ENCODE assay signal across 17 cellular contexts in the genomic region with DNA sequence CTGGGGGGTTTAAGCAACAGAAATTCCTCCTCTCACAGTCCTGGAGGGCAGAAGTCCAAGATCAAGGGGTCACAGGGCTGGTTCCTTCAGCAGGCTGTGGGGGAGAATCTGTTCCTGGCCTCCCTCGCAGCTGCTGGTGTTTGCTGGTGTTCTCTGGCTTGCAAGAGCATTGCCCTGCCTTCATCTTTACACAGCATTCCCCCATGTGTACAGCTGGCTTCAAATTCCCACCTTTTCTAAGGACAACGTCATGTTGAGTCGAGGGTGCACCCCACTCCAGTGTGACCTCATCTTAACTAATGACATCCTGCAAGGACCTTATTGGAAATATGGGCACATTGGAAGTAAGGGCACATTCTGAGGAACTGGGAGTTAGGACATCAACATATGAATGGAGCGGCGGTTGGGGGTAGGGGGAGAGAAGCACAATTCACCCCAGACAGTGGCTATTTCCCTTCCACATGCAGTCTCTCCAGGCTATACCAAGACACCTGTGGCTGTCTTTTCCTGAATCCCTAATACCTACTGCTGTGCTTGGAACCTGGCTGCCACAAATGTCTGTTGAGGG.
DNase-seq lines count a peak whose midpoint lies in the region; ATAC-seq and TF ChIP-seq lines count a peak whose summit lies in the region.
"Had no signal": no experiment of that assay in that cellular context is flagged by ENCODE, and none has a peak within 500 bp of the region (broad histone marks: within the 10 kb centered on the region; RNA-seq: fewer than 3 reads in every experiment).

No MANE protein-coding gene starts in this region.

- H3K9ac ChIP-seq in BLaER1 treated with 17β-estradiol and CSF1 and Interleukin-3, amounts not matched to agents 10 nM and 100 nM, result no peak overlapping the region
- peak overlapping the region; percentile 74 for H3K9ac ChIP-seq in HUES6 (ENCODE audit: low read length)

- peaks cover 0 to 19% of the 10 kb centered on the region in 2 donors for H3K36me3 Mint-ChIP-seq in naive B cell

- CTCF ChIA-PET in A673 (lab: Charles Lee), result no interaction called here

- H3K4me3 Mint-ChIP-seq in naive B cell, result peak overlapping the region in 1 of 8 donors; percentile 10
- H3K4me3 Mint-ChIP-seq: neural crest cell; stimulated activated naive CD8-positive, alpha-beta T cell treated with anti-CD3 and anti-CD28 coated beads, Interleukin-15, Interleukin-2, amounts not matched to agents 100 ng/mL and 50 ng/mL, for 24 hours had no signal

- DNase-seq in left ventricle myocardium inferior (no peak), naive B cell (no peak), cerebellar nuclear complex (lab: John Stamatoyannopoulos, UW) (no peak), A673 (ENCODE audit: low spot score) (no peak), NCI-H1105 (lab: John Stamatoyannopoulos, UW) (no peak)
- DNase-seq: activated CD4-positive, CD25-positive, alpha-beta regulatory T cell treated with anti-CD3 and anti-CD28 coated beads, Interleukin-2, amount 50 U/mL, for 72 hours; amygdala; mammary epithelial cell; MG63; NCI-H187; NK-92 treated with Interleukin-12 subunit alpha and Interleukin-12 subunit beta, amount 100 ng/mL, for 24 hours had no signal

- peaks cover 20 to 37% (median 26%) of the 10 kb centered on the region in 10 experiments for H3K4me1 ChIP-seq in BLaER1 treated with 17β-estradiol and CSF1 and Interleukin-3, amounts not matched to agents 10 nM and 100 nM
- H3K4me1 ChIP-seq in HUES6 (ENCODE audit: control insufficient read depth, insufficient read depth, low read length), result peaks cover 63% of the 10 kb centered on the region
- H3K4me1 ChIP-seq in left ventricle myocardium inferior, result peaks cover 55% of the 10 kb centered on the region
- no peaks in the 10 kb centered on the region for H3K4me1 ChIP-seq in A673 (ENCODE audit: insufficient read depth, low read length, poor library complexity, severe bottlenecking)

- H4K20me1 ChIP-seq in BLaER1 treated with 17β-estradiol and CSF1 and Interleukin-3, amounts not matched to agents 10 nM and 100 nM, result peaks cover 15 to 67% (median 37%) of the 10 kb centered on the region in 11 experiments; a peak in 14 of 22 replicates

- H3K27ac Mint-ChIP-seq in naive B cell, result peak overlapping the region in 4 of 6 donors; percentile 37 to 79 (median 68)

- peak overlapping the region in 1 of 11 experiments; percentile 2; a peak in 1 of 22 replicates for H3K27ac ChIP-seq in BLaER1 treated with 17β-estradiol and CSF1 and Interleukin-3, amounts not matched to agents 10 nM and 100 nM
- peak overlapping the region; percentile 88 for H3K27ac ChIP-seq in HUES6 (ENCODE audit: low read depth, low read length)
- H3K27ac ChIP-seq in left ventricle myocardium inferior (replicated peaks), result peak overlapping the region; percentile 66
- no peak overlapping the region for H3K27ac ChIP-seq in A673 (ENCODE audit: low read depth, low read length, poor library complexity, severe bottlenecking)

- peaks cover 0 to 40% (median 27%) of the 10 kb centered on the region in 11 experiments; a peak in 15 of 22 replicates for H3K36me3 ChIP-seq in BLaER1 treated with 17β-estradiol and CSF1 and Interleukin-3, amounts not matched to agents 10 nM and 100 nM
- peaks cover 12% of the 10 kb centered on the region for H3K36me3 ChIP-seq in HUES6 (ENCODE audit: control insufficient read depth, insufficient read depth, low read length)
- peaks cover 4% of the 10 kb centered on the region for H3K36me3 ChIP-seq in left ventricle myocardium inferior
- no peaks in the 10 kb centered on the region for H3K36me3 ChIP-seq in A673 (ENCODE audit: insufficient read depth, low read length, poor library complexity, severe bottlenecking)
- H3K36me3 ChIP-seq: MG63 had no signal

- no peak for TF ChIP-seq CTCF in left ventricle myocardium inferior (IDR thresholded peaks at IDR 0.05; ENCODE audit: borderline replicate concordance)
- TF ChIP-seq CTCF in A673 (conservative IDR thresholded peaks at IDR 0.05; ENCODE audit: low read depth, low read length), result no peak

- H3K4me2 ChIP-seq in BLaER1 treated with 17β-estradiol and CSF1 and Interleukin-3, amounts not matched to agents 10 nM and 100 nM, result peak overlapping the region in 6 of 11 experiments; percentile 4 to 55 (median 14); a peak in 5 of 22 replicates

- H3K27me3 ChIP-seq in BLaER1 treated with 17β-estradiol and CSF1 and Interleukin-3, amounts not matched to agents 10 nM and 100 nM, result no peaks in the 10 kb centered on the region
- no peaks in the 10 kb centered on the region for H3K27me3 ChIP-seq in HUES6 (ENCODE audit: control insufficient read depth, insufficient read depth, low read length)
- no peaks in the 10 kb centered on the region for H3K27me3 ChIP-seq in left ventricle myocardium inferior (ENCODE audit: low read depth)
- H3K27me3 ChIP-seq in A673 (replicated peaks; ENCODE audit: insufficient read depth, low read depth, low read length, poor library complexity), result no peaks in the 10 kb centered on the region
- H3K27me3 ChIP-seq: MG63 had no signal

- H3K9me3 Mint-ChIP-seq in naive B cell, result no peaks in the 10 kb centered on the region
- H3K9me3 Mint-ChIP-seq: activated T-helper 2 cell treated with anti-CD3 and anti-CD28 coated beads, Interferon-gamma antibody, Interleukin-2, Interleukin-4, amounts not matched to agents 10 μg/mL and 5 μg/mL and 100 μg/mL, durations not matched to agents 14 hours and 24 hours and 36 hours; neural crest cell; stimulated activated naive CD8-positive, alpha-beta T cell treated with anti-CD3 and anti-CD28 coated beads, Interleukin-15, Interleukin-2, amounts not matched to agents 100 ng/mL and 50 ng/mL, for 24 hours had no signal

- no peak for ATAC-seq in naive B cell (ENCODE audit: low read depth in 2 of 2)
- ATAC-seq in GM18511 (IDR thresholded peaks at IDR 0.05; ENCODE audit: unreplicated experiment), result no peak

- intact Hi-C loops in left ventricle myocardium inferior (cut with micrococcal nuclease) (no loop called here), A673 (cut with micrococcal nuclease; ENCODE audit: unreplicated experiment) (no loop called here)

- no peaks in the 10 kb centered on the region; a peak in 1 of 22 replicates for H3K9me3 ChIP-seq in BLaER1 treated with 17β-estradiol and CSF1 and Interleukin-3, amounts not matched to agents 10 nM and 100 nM (replicated peaks in 1 of 11)
- H3K9me3 ChIP-seq in HUES6 (ENCODE audit: control insufficient read depth, insufficient read depth, low read depth, low read length) (no peaks in the 10 kb centered on the region), left ventricle myocardium inferior (replicated peaks) (no peaks in the 10 kb centered on the region), A673 (ENCODE audit: low read depth, low read length, poor library complexity, severe bottlenecking) (no peaks in the 10 kb centered on the region)
- H3K9me3 ChIP-seq: MG63 had no signal

- BruUV-seq in A673 (replicated peaks; lab: Mats Ljungman, UMichigan), result no TSS peak

- no peaks in the 10 kb centered on the region for H3K27me3 Mint-ChIP-seq in naive B cell
- H3K27me3 Mint-ChIP-seq: stimulated activated naive CD8-positive, alpha-beta T cell treated with anti-CD3 and anti-CD28 coated beads, Interleukin-15, Interleukin-2, amounts not matched to agents 100 ng/mL and 50 ng/mL, for 24 hours had no signal

- no peak overlapping the region for H3K4me3 ChIP-seq in BLaER1 treated with 17β-estradiol and CSF1 and Interleukin-3, amounts not matched to agents 10 nM and 100 nM
- H3K4me3 ChIP-seq in HUES6 (ENCODE audit: low read depth, low read length) (0 out of 2 replicates have a peak overlapping the region, but pooled peaks have one; percentile 11), left ventricle myocardium inferior (no peak overlapping the region), A673 (ENCODE audit: low read depth, low read length, poor library complexity, severe bottlenecking) (no peak overlapping the region)
- H3K4me3 ChIP-seq: MG63 had no signal

- POLR2A ChIA-PET in A673 (lab: Charles Lee; ENCODE audit: low non-redundant PET), result no interaction called here

- peaks cover 45 to 56% (median 47%) of the 10 kb centered on the region in 3 donors for H3K4me1 Mint-ChIP-seq in naive B cell
